In genomic region chr10:73910764-73911552, GRCh38 we compare ENCODE assay signal across 8 cellular contexts. TPM values are rescaled to one million over a fixed set of nuclear protein-coding genes. Genes with fewer than 3 reads are reported as not detected.
DNase-seq lines count a peak whose midpoint lies in the region; ATAC-seq and TF ChIP-seq lines count a peak whose summit lies in the region.

Gene PLAU, plus strand, starts transcription at chr10:73911132. Its CDS starts 424 bp downstream, at chr10:73911556.

- peak within 1 kb of the TSS; percentile 67 for H3K27ac Mint-ChIP-seq in T-helper 1 cell treated with Interleukin-12 subunit alpha and Interleukin-12 subunit beta and Interleukin-4 antibody, amounts not matched to agents 30 μg/mL and 1 μg/mL, for 36 hours
- H3K27ac Mint-ChIP-seq in chondrocyte (ENCODE audit: unreplicated experiment) = peak within 1 kb of the TSS; percentile 77

- H3K36me3 Mint-ChIP-seq in T-helper 1 cell treated with Interleukin-12 subunit alpha and Interleukin-12 subunit beta and Interleukin-4 antibody, amounts not matched to agents 30 μg/mL and 1 μg/mL, for 36 hours (ENCODE audit: low read depth) = peaks cover 7% of the 10 kb centered on the region
- peaks cover 26% of the 10 kb centered on the region for H3K36me3 Mint-ChIP-seq in chondrocyte (ENCODE audit: low read depth)

- DNase-seq in ELF-1 (ENCODE audit: low read depth, low spot score) (peak; percentile 62), chondrocyte (ENCODE audit: low spot score) (peak; percentile 89), left lobe of liver (ENCODE audit: low spot score) (no peak), NCI-H1930 (lab: John Stamatoyannopoulos, UW) (no peak), cerebellar cortex (ENCODE audit: low spot score) (no peak)
- peak; percentile 25 to 27 for DNase-seq in stimulated activated CD4-positive, alpha-beta T cell treated with anti-CD3 and anti-CD28 coated beads, Interleukin-4, amount 100 ng/mL, for 48 hours (ENCODE audit: low read depth in 2 of 2)

- peak within 1 kb of the TSS; percentile 97 for H3K4me3 Mint-ChIP-seq in T-helper 1 cell treated with Interleukin-12 subunit alpha and Interleukin-12 subunit beta and Interleukin-4 antibody, amounts not matched to agents 30 μg/mL and 1 μg/mL, for 36 hours
- peak within 1 kb of the TSS; percentile 96 for H3K4me3 Mint-ChIP-seq in chondrocyte (ENCODE audit: unreplicated experiment)

- peaks cover 32% of the 10 kb centered on the region for H3K4me1 Mint-ChIP-seq in T-helper 1 cell treated with Interleukin-12 subunit alpha and Interleukin-12 subunit beta and Interleukin-4 antibody, amounts not matched to agents 30 μg/mL and 1 μg/mL, for 36 hours (ENCODE audit: low read depth)
- H3K4me1 Mint-ChIP-seq in chondrocyte (ENCODE audit: low read depth) = peaks cover 94% of the 10 kb centered on the region

- H3K27me3 Mint-ChIP-seq in T-helper 1 cell treated with Interleukin-12 subunit alpha and Interleukin-12 subunit beta and Interleukin-4 antibody, amounts not matched to agents 30 μg/mL and 1 μg/mL, for 36 hours (ENCODE audit: low read depth) = peaks cover 58% of the 10 kb centered on the region
- H3K27me3 Mint-ChIP-seq in chondrocyte (ENCODE audit: low read depth) = no peaks in the 10 kb centered on the region

- ATAC-seq in HG03175 (IDR thresholded peaks at IDR 0.05; ENCODE audit: unreplicated experiment) (peak; percentile 28), left lobe of liver (peak; percentile 63)

- TF ChIP-seq CTCF in chondrocyte (IDR thresholded peaks at IDR 0.05) = peak; percentile 27

- no peaks in the 10 kb centered on the region for H3K9me3 Mint-ChIP-seq in T-helper 1 cell treated with Interleukin-12 subunit alpha and Interleukin-12 subunit beta and Interleukin-4 antibody, amounts not matched to agents 30 μg/mL and 1 μg/mL, for 36 hours
- no peaks in the 10 kb centered on the region for H3K9me3 Mint-ChIP-seq in chondrocyte (ENCODE audit: low read depth)

RNA-seq across cellular contexts. Expression of gene PLAU, which starts in this region (rescaled TPM):
- total RNA-seq in chondrocyte (54.2 to 84.9 TPM (median 54.8 TPM) in 3 replicates), left lobe of liver (0.50 TPM)

Comparison
In these comparisons a context has a peak if more than half of its experiments do, and no peak if none do; other contexts are left out.
1. RNA of gene PLAU (total RNA-seq): 54.2 to 84.9 TPM in chondrocyte; 0.50 TPM in left lobe of liver (single experiment); every median in the first group is over 10 times any median in the second.
2. Peak in ATAC-seq in left lobe of liver; RNA of the gene not detected or under 1 TPM.
3. DNase-seq: peak in ELF-1 (single experiment), chondrocyte (single experiment) and stimulated activated CD4-positive, alpha-beta T cell treated with anti-CD3 and anti-CD28 coated beads, Interleukin-4, amount 100 ng/mL, for 48 hours (2 of 2); none in left lobe of liver (single experiment), NCI-H1930 (0 of 2) and cerebellar cortex (single experiment).